ENCODE assay signal across 1 cellular context in genomic region chr14:102510616-102511520, GRCh38.
TF ChIP-seq lines count a peak whose summit lies in the region.

No MANE protein-coding gene starts in this region.

TF ChIP-seq in HepG2, 621 proteins besides CTCF, POLR2A, EP300 and RAD21 (continued from another document and continues in another):
- TF ChIP-seq, protein P1, sequence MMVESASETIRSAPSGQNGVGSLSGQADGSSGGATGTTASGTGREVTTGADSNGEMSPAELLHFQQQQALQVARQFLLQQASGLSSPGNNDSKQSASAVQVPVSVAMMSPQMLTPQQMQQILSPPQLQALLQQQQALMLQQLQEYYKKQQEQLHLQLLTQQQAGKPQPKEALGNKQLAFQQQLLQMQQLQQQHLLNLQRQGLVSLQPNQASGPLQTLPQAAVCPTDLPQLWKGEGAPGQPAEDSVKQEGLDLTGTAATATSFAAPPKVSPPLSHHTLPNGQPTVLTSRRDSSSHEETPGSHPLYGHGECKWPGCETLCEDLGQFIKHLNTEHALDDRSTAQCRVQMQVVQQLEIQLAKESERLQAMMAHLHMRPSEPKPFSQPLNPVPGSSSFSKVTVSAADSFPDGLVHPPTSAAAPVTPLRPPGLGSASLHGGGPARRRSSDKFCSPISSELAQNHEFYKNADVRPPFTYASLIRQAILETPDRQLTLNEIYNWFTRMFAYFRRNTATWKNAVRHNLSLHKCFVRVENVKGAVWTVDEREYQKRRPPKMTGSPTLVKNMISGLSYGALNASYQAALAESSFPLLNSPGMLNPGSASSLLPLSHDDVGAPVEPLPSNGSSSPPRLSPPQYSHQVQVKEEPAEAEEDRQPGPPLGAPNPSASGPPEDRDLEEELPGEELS (CRISPR knock-in tag; IDR thresholded peaks at IDR 0.05): no peak
- TF ChIP-seq, protein P2, sequence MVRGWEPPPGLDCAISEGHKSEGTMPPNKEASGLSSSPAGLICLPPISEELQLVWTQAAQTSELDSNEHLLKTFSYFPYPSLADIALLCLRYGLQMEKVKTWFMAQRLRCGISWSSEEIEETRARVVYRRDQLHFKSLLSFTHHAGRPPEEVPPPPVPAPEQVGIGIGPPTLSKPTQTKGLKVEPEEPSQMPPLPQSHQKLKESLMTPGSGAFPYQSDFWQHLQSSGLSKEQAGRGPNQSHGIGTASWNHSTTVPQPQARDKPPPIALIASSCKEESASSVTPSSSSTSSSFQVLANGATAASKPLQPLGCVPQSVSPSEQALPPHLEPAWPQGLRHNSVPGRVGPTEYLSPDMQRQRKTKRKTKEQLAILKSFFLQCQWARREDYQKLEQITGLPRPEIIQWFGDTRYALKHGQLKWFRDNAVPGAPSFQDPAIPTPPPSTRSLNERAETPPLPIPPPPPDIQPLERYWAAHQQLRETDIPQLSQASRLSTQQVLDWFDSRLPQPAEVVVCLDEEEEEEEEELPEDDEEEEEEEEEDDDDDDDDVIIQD (CRISPR knock-in tag; IDR thresholded peaks at IDR 0.05; ENCODE audit: low read depth): no peak
- TF ChIP-seq ZFP91 (CRISPR knock-in tag; IDR thresholded peaks at IDR 0.05; ENCODE audit: borderline replicate concordance): peak; percentile 56; the same call in 1 of the 2 replicates
- TF ChIP-seq SMAD9 (CRISPR knock-in tag; IDR thresholded peaks at IDR 0.05): no peak
- TF ChIP-seq, protein P3, sequence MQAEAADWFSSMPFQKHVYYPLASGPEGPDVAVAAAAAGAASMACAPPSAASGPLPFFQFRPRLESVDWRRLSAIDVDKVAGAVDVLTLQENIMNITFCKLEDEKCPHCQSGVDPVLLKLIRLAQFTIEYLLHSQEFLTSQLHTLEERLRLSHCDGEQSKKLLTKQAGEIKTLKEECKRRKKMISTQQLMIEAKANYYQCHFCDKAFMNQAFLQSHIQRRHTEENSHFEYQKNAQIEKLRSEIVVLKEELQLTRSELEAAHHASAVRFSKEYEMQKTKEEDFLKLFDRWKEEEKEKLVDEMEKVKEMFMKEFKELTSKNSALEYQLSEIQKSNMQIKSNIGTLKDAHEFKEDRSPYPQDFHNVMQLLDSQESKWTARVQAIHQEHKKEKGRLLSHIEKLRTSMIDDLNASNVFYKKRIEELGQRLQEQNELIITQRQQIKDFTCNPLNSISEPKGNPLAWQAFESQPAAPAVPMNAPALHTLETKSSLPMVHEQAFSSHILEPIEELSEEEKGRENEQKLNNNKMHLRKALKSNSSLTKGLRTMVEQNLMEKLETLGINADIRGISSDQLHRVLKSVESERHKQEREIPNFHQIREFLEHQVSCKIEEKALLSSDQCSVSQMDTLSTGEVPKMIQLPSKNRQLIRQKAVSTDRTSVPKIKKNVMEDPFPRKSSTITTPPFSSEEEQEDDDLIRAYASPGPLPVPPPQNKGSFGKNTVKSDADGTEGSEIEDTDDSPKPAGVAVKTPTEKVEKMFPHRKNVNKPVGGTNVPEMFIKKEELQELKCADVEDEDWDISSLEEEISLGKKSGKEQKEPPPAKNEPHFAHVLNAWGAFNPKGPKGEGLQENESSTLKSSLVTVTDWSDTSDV (CRISPR knock-in tag; IDR thresholded peaks at IDR 0.05): 0 out of 2 replicates have a peak, but pooled peaks have one; percentile 56
- no peak for TF ChIP-seq ZHX2 (IDR thresholded peaks at IDR 0.05; ENCODE audit: low read depth)
- TF ChIP-seq ZHX2 (CRISPR knock-in tag; IDR thresholded peaks at IDR 0.05; ENCODE audit: borderline replicate concordance): no peak
- TF ChIP-seq ZSCAN12 (CRISPR knock-in tag; IDR thresholded peaks at IDR 0.05): no peak
- TF ChIP-seq TGIF2 (CRISPR knock-in tag; IDR thresholded peaks at IDR 0.05): no peak
- TF ChIP-seq, protein P4, sequence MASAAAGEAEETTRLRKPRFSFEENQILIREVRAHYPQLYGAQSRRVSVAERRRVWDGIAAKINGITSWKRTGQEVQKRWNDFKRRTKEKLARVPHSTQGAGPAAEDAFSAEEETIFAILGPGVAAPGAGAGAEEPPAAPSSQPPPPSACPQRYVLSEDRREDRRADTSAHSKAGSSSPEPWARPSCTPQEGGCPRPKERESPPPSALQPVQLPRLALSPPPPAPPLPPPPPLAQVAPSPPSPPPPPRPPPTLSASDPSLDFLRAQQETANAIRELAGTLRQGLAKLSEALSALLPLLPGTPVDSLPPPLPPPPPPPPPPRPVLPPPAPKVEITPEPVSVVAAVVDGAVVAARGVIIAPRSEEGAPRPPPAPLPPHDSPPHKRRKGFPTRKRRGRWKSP (CRISPR knock-in tag; IDR thresholded peaks at IDR 0.05): peak; percentile 42; the same call in 1 of the 2 replicates
- no peak for TF ChIP-seq ZNF737 (CRISPR knock-in tag; IDR thresholded peaks at IDR 0.05; ENCODE audit: borderline replicate concordance)
- TF ChIP-seq NFRKB (IDR thresholded peaks at IDR 0.05): no peak
- TF ChIP-seq, protein P5, sequence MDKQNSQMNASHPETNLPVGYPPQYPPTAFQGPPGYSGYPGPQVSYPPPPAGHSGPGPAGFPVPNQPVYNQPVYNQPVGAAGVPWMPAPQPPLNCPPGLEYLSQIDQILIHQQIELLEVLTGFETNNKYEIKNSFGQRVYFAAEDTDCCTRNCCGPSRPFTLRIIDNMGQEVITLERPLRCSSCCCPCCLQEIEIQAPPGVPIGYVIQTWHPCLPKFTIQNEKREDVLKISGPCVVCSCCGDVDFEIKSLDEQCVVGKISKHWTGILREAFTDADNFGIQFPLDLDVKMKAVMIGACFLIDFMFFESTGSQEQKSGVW (CRISPR knock-in tag; IDR thresholded peaks at IDR 0.05; ENCODE audit: borderline replicate concordance): no peak
- TF ChIP-seq, protein P6, sequence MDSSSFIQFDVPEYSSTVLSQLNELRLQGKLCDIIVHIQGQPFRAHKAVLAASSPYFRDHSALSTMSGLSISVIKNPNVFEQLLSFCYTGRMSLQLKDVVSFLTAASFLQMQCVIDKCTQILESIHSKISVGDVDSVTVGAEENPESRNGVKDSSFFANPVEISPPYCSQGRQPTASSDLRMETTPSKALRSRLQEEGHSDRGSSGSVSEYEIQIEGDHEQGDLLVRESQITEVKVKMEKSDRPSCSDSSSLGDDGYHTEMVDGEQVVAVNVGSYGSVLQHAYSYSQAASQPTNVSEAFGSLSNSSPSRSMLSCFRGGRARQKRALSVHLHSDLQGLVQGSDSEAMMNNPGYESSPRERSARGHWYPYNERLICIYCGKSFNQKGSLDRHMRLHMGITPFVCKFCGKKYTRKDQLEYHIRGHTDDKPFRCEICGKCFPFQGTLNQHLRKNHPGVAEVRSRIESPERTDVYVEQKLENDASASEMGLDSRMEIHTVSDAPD (CRISPR knock-in tag; IDR thresholded peaks at IDR 0.05): 0 out of 2 replicates have a peak, but pooled peaks have one; percentile 48
- TF ChIP-seq ELF1 (CRISPR knock-in tag; IDR thresholded peaks at IDR 0.05): no peak
- TF ChIP-seq NRL (CRISPR knock-in tag; IDR thresholded peaks at IDR 0.05; ENCODE audit: borderline replicate concordance): peak; percentile 33; the same call in 1 of the 2 replicates
- TF ChIP-seq, protein P7, sequence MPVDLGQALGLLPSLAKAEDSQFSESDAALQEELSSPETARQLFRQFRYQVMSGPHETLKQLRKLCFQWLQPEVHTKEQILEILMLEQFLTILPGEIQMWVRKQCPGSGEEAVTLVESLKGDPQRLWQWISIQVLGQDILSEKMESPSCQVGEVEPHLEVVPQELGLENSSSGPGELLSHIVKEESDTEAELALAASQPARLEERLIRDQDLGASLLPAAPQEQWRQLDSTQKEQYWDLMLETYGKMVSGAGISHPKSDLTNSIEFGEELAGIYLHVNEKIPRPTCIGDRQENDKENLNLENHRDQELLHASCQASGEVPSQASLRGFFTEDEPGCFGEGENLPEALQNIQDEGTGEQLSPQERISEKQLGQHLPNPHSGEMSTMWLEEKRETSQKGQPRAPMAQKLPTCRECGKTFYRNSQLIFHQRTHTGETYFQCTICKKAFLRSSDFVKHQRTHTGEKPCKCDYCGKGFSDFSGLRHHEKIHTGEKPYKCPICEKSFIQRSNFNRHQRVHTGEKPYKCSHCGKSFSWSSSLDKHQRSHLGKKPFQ (CRISPR knock-in tag; IDR thresholded peaks at IDR 0.05; ENCODE audit: insufficient replicate concordance): peak; percentile 73
- TF ChIP-seq ZNF431 (CRISPR knock-in tag; IDR thresholded peaks at IDR 0.05; ENCODE audit: borderline replicate concordance, low read depth): no peak
- no peak for TF ChIP-seq ZNF20 (CRISPR knock-in tag; IDR thresholded peaks at IDR 0.05)
- TF ChIP-seq GZF1 (CRISPR knock-in tag; IDR thresholded peaks at IDR 0.05): no peak
- peak; percentile 73; the same call in 1 of the 2 replicates for TF ChIP-seq HNRNPL (IDR thresholded peaks at IDR 0.05; ENCODE audit: low read depth, low read length)
- TF ChIP-seq ZNF672 (CRISPR knock-in tag; IDR thresholded peaks at IDR 0.05): no peak
- peak; percentile 48 for TF ChIP-seq XRCC5 (optimal IDR thresholded peaks at IDR 0.05; ENCODE audit: low read length)
- TF ChIP-seq, protein P8, sequence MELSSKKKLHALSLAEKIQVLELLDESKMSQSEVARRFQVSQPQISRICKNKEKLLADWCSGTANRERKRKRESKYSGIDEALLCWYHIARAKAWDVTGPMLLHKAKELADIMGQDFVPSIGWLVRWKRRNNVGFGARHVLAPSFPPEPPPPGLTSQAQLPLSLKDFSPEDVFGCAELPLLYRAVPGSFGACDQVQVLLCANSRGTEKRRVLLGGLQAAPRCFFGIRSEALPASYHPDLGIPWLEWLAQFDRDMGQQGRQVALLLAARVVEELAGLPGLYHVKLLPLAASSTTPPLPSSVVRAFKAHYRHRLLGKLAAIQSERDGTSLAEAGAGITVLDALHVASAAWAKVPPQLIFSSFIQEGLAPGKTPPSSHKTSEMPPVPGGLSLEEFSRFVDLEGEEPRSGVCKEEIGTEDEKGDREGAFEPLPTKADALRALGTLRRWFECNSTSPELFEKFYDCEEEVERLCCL (CRISPR knock-in tag; IDR thresholded peaks at IDR 0.05; ENCODE audit: borderline replicate concordance): no peak
- TF ChIP-seq FOXJ3 (CRISPR knock-in tag; IDR thresholded peaks at IDR 0.05; ENCODE audit: borderline replicate concordance): no peak
- peak; percentile 97 for TF ChIP-seq ZNF629 (CRISPR knock-in tag; conservative IDR thresholded peaks at IDR 0.05)
- TF ChIP-seq ZBTB3 (CRISPR knock-in tag; IDR thresholded peaks at IDR 0.05; ENCODE audit: borderline replicate concordance, low read depth): 0 out of 2 replicates have a peak, but pooled peaks have one; percentile 34
- TF ChIP-seq PAF1 (CRISPR knock-in tag; IDR thresholded peaks at IDR 0.05): no peak
- TF ChIP-seq ZBTB42 (CRISPR knock-in tag; IDR thresholded peaks at IDR 0.05): 0 out of 2 replicates have a peak, but pooled peaks have one; percentile 21
- no peak for TF ChIP-seq ZNF451 (CRISPR knock-in tag; IDR thresholded peaks at IDR 0.05)
- peak; percentile 61; the same call in 1 of the 2 replicates for TF ChIP-seq TAF1 (CRISPR knock-in tag; IDR thresholded peaks at IDR 0.05)
- no peak for TF ChIP-seq ZSCAN31 (CRISPR knock-in tag; IDR thresholded peaks at IDR 0.05; ENCODE audit: low read depth)
- TF ChIP-seq ZMYM3 (CRISPR knock-in tag; IDR thresholded peaks at IDR 0.05): peak; percentile 95
- TF ChIP-seq ZNF441 (CRISPR knock-in tag; IDR thresholded peaks at IDR 0.05; ENCODE audit: borderline replicate concordance): peak; percentile 53; the same call in 1 of the 2 replicates
- no peak for TF ChIP-seq ZNF850 (CRISPR knock-in tag; conservative IDR thresholded peaks at IDR 0.05)
- 0 out of 2 replicates have a peak, but pooled peaks have one; percentile 10 for TF ChIP-seq NFKB2 (CRISPR knock-in tag; IDR thresholded peaks at IDR 0.05; ENCODE audit: borderline replicate concordance)
- TF ChIP-seq, protein P9, sequence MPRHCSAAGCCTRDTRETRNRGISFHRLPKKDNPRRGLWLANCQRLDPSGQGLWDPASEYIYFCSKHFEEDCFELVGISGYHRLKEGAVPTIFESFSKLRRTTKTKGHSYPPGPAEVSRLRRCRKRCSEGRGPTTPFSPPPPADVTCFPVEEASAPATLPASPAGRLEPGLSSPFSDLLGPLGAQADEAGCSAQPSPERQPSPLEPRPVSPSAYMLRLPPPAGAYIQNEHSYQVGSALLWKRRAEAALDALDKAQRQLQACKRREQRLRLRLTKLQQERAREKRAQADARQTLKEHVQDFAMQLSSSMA (CRISPR knock-in tag; IDR thresholded peaks at IDR 0.05): no peak
- TF ChIP-seq KDM5A (IDR thresholded peaks at IDR 0.05; ENCODE audit: borderline replicate concordance, low read length): no peak
